Comparison of ENCODE assay signal across 1 cellular context in the genomic region with DNA sequence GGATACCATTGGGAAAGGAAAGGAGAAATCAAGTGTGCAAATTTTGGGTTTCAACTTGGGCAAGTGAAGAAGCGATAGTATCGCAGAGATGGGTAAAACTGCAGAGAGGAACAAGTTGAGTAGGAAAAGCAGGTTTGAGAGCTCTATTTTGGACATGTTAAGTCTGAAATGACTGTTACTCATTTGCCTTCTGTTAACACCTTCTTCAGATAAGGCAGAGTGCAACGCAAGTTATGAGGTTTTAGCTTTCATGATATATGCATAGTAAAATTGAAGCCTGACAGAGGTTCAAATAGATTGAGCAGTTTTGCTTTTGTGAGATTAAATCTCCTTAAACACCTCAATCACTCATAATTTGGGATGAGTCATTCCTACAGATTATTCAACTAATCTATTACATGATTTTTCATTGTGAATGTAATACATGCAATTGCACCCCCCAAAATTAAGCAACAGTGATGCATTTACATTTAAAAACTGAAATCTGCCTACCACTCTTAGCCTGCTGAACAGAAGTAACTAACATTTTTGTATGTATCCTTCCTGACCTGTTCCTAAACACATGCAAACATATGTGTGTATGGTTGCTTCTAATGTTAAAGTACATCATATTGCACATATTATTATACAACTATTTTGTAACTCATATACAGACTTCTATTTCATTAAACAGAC.
TF ChIP-seq lines count a peak whose summit lies in the region.

No MANE protein-coding gene starts in this region.

TF ChIP-seq in K562, 482 proteins besides CTCF, POLR2A, EP300 and RAD21 (continued from another document):
- TF ChIP-seq E2F8 (IDR thresholded peaks at IDR 0.05; ENCODE audit: low read depth, partially characterized antibody) = no peak
- 0 out of 4 replicates have a peak, but pooled peaks of 1 of the 2 experiments have one; percentile 20 for TF ChIP-seq RCOR1 (IDR thresholded peaks at IDR 0.05; ENCODE audit: borderline replicate concordance in 1 of 2, low read depth in 2 of 2, low read length in 2 of 2)
- TF ChIP-seq MEIS2 (IDR thresholded peaks at IDR 0.05; ENCODE audit: partially characterized antibody) = peak; percentile 48
- TF ChIP-seq KDM1A (IDR thresholded peaks at IDR 0.05) = 0 out of 4 replicates have a peak, but pooled peaks of 1 of the 2 experiments have one; percentile 10
- TF ChIP-seq CBX5 (IDR thresholded peaks at IDR 0.05; ENCODE audit: borderline replicate concordance, low read depth) = no peak
- TF ChIP-seq HMBOX1 (IDR thresholded peaks at IDR 0.05) = peak; percentile 57; the same call in 1 of the 2 replicates
- no peak for TF ChIP-seq ZNF830 (CRISPR knock-in tag; IDR thresholded peaks at IDR 0.05)
- TF ChIP-seq NFE2 (IDR thresholded peaks at IDR 0.05; ENCODE audit: low read depth) = 0 out of 2 replicates have a peak, but pooled peaks have one; percentile 1
- no peak for TF ChIP-seq POLR3A (IDR thresholded peaks at IDR 0.05; ENCODE audit: borderline replicate concordance, extremely low read depth, insufficient read depth, insufficient read length)
